19 cellular contexts compared by ENCODE assay signal in the genomic region with DNA sequence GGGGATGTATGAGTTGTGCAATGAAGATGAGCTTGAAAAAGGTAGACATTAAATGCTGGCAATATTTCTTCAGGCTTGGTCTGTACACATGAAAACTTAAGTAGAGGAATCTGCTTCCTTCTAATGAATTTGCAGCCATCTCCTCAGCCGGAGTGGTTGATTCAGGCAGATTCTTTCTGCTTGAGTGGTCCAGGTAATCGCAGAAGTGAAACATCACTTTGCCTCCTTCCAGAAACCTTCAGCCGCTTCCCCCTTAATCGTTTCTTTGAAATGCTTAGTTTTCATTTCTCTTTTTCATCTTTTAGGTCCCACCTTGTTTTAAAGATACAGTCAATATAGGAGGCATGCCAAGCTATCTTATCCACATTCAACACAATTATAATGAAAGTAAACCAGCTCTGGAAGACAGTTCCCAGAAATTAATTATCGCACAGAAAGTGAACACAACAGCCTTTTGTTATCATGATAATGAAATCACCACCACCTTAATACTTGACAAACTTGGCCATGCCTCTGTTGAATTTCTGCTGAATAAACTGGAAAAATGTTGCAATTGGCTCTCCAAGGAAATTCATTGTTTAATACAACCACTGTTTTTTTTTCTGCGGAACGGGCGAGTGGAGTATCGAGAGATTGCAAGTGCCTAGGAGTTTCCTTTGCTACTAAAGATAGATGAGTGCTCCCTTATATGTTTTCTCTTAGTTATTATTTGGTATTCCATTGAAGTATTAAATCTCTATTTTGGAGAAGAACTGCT.
A peak's percentile ranks its signal among the peaks of the same experiment; 100 is the strongest.
DNase-seq lines count a peak whose midpoint lies in the region; ATAC-seq and TF ChIP-seq lines count a peak whose summit lies in the region.
"Had no signal": no experiment of that assay in that cellular context is flagged by ENCODE, and none has a peak within 500 bp of the region (broad histone marks: within the 10 kb centered on the region; RNA-seq: fewer than 3 reads in every experiment).

No MANE protein-coding gene starts in this region.

- DNase-seq in islet precursor cell (peak; percentile 11), dorsolateral prefrontal cortex (no peak), mesothelial cell of epicardium (ENCODE audit: low spot score in 2 of 2, unreplicated experiment in 2 of 2) (no peak), GOT3 (lab: John Stamatoyannopoulos, UW) (no peak)
- DNase-seq: activated CD8-positive, alpha-beta T cell treated with anti-CD3 and anti-CD28 coated beads, Interleukin-2, amount 10 ng/mL, durations not matched to agents 7 days and 5 days; Caco-2; central memory CD4-positive, alpha-beta T cell; foreskin keratinocyte; NCI-H1048; NCI-H2107; NCI-H69; nephron progenitor cell; Peyer's patch; retina had no signal

- TF ChIP-seq CTCF in dorsolateral prefrontal cortex (IDR thresholded peaks at IDR 0.05 in 54 of 56, conservative IDR thresholded peaks at IDR 0.05 in 2 of 56; ENCODE audit: low read depth in 1 of 56, partially characterized antibody in 56 of 56) = no peak
- no peak for TF ChIP-seq CTCF in mesothelial cell of epicardium (IDR thresholded peaks at IDR 0.05; ENCODE audit: unreplicated experiment)

- no peak overlapping the region for H3K4me3 Mint-ChIP-seq in mesothelial cell of epicardium
- H3K4me3 Mint-ChIP-seq: activated CD8-positive, alpha-beta T cell treated with anti-CD3 and anti-CD28 coated beads, Interleukin-2, amount 10 ng/mL, durations not matched to agents 7 days and 5 days; nephron progenitor cell had no signal

- no peak overlapping the region for H3K27ac ChIP-seq in dorsolateral prefrontal cortex
- H3K27ac ChIP-seq: foreskin keratinocyte, Peyer's patch had no signal

- H3K4me3 ChIP-seq in dorsolateral prefrontal cortex = no peak overlapping the region
- H3K4me3 ChIP-seq: K562, Peyer's patch had no signal

- ATAC-seq in GM18508 (IDR thresholded peaks at IDR 0.05; ENCODE audit: insufficient read depth, unreplicated experiment) (peak; percentile 29), GM21423 (IDR thresholded peaks at IDR 0.05; ENCODE audit: unreplicated experiment) (peak; percentile 55), HG03139 (IDR thresholded peaks at IDR 0.05; ENCODE audit: unreplicated experiment) (peak; percentile 44), HG02763 (IDR thresholded peaks at IDR 0.05; ENCODE audit: unreplicated experiment) (no peak)
- ATAC-seq: activated CD8-positive, alpha-beta T cell treated with anti-CD3 and anti-CD28 coated beads, Interleukin-2, amount 10 ng/mL, durations not matched to agents 7 days and 5 days; foreskin keratinocyte; K562 had no signal

- H3K27me3 Mint-ChIP-seq in mesothelial cell of epicardium (ENCODE audit: low read depth) = no peaks in the 10 kb centered on the region

- no peaks in the 10 kb centered on the region for H3K36me3 Mint-ChIP-seq in mesothelial cell of epicardium

- H3K4me1 Mint-ChIP-seq in mesothelial cell of epicardium = no peaks in the 10 kb centered on the region

- intact Hi-C loops in dorsolateral prefrontal cortex (cut with DNase I) = no loop called here

- no peak overlapping the region for H3K27ac Mint-ChIP-seq in mesothelial cell of epicardium
- H3K27ac Mint-ChIP-seq: activated CD8-positive, alpha-beta T cell treated with anti-CD3 and anti-CD28 coated beads, Interleukin-2, amount 10 ng/mL, durations not matched to agents 7 days and 5 days had no signal

- H3K9me3 Mint-ChIP-seq in mesothelial cell of epicardium = no peaks in the 10 kb centered on the region
- H3K9me3 Mint-ChIP-seq: nephron progenitor cell had no signal

- H3K27me3 ChIP-seq in dorsolateral prefrontal cortex = no peaks in the 10 kb centered on the region
- H3K27me3 ChIP-seq: Peyer's patch had no signal
